In the genomic region with DNA sequence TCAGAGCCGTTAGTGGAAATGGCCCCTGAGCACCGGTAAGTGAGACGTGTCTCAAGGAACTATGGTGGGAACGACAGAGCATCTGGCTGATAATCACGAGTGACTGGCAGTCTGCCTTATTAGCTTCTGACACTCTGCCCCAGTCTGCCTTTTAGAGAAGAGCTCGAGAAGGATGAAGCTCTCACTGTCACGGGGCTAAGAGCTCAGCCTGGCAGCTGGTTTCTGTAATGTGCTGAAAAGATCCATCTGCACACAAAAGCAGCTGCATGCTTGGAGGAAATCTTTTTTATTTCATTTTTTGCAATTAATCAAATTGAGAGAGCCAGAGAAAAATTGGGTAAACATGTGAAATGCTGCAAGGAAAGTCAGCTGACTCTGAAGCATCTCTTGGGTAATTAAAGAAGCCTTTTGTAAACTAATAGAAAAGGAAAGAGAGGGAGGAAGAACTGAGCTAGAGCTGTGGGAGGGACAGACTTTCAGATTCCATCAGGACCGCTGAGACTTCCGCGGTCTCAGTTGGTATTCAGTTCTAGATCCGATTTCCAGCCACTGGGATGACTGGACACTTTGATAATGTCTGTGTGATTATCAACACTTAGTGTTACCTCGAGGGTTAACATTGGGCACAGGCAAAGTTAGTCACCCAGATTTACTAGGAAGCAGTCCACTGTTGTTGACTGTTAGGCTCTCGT, we compare ENCODE assay signal across 8 cellular contexts. TPM values are rescaled to one million over a fixed set of nuclear protein-coding genes. Genes with fewer than 3 reads are reported as not detected.
DNase-seq lines count a peak whose midpoint lies in the region; FAIRE-seq and TF ChIP-seq lines count a peak whose summit lies in the region.

No MANE protein-coding gene starts in this region.

- H3K4me2 ChIP-seq in mesenchymal stem cell (ENCODE audit: low read length, poor library complexity, severe bottlenecking) = no peak overlapping the region

- H3K4me1 ChIP-seq in mesenchymal stem cell (ENCODE audit: control insufficient read depth, insufficient read depth, low read depth, low read length) = peaks cover 25% of the 10 kb centered on the region

- peak overlapping the region; percentile 62 for H4K8ac ChIP-seq in mesenchymal stem cell (ENCODE audit: low read length)

- peak overlapping the region; percentile 90 for H2BK5ac ChIP-seq in mesenchymal stem cell (ENCODE audit: low read depth, low read length, poor library complexity, severe bottlenecking)

- H3K27ac ChIP-seq in mesenchymal stem cell (ENCODE audit: low read length, poor library complexity, severe bottlenecking) = peak overlapping the region; percentile 88

- H3K4me3 Mint-ChIP-seq in activated CD4-positive, alpha-beta T cell treated with anti-CD3 and anti-CD28 coated beads, Interleukin-2, amount 10 ng/mL, durations not matched to agents 24 days and 14 days = peak overlapping the region; percentile 65
- H3K4me3 Mint-ChIP-seq in type B pancreatic cell = peak overlapping the region; percentile 47

- peak overlapping the region in 1 of 2 experiments; percentile 64 for H2BK12ac ChIP-seq in mesenchymal stem cell (ENCODE audit: low read length in 2 of 2)

- peak overlapping the region; percentile 84 for H3K9ac ChIP-seq in mesenchymal stem cell (ENCODE audit: low read length)

- H2AFZ ChIP-seq in mesenchymal stem cell (ENCODE audit: low read depth, low read length) = no peak overlapping the region

- peak overlapping the region; percentile 37 to 75 for H3K18ac ChIP-seq in mesenchymal stem cell (ENCODE audit: low read depth in 1 of 2, low read length in 2 of 2)

- intact Hi-C loops in activated CD4-positive, alpha-beta T cell treated with anti-CD3 and anti-CD28 coated beads, Interleukin-2, amount 10 ng/mL, durations not matched to agents 24 days and 14 days (cut with micrococcal nuclease) = loop anchor here (5.0 kb wide), 1 partner anchor 34 kb away; no protein-coding TSS in a partner anchor

- TF ChIP-seq CTCF in bronchial epithelial cell (IDR thresholded peaks at IDR 0.05; ENCODE audit: insufficient read depth, low read length, severe bottlenecking) (no peak), type B pancreatic cell (conservative IDR thresholded peaks at IDR 0.05) (no peak)

- H3K9me3 ChIP-seq in mesenchymal stem cell (ENCODE audit: control insufficient read depth, low read length) = no peaks in the 10 kb centered on the region

- no peak overlapping the region for H2AK5ac ChIP-seq in mesenchymal stem cell (ENCODE audit: low read length, severe bottlenecking)

- H3K4me1 Mint-ChIP-seq in activated CD4-positive, alpha-beta T cell treated with anti-CD3 and anti-CD28 coated beads, Interleukin-2, amount 10 ng/mL, durations not matched to agents 24 days and 14 days = peaks cover 84% of the 10 kb centered on the region
- peaks cover 48% of the 10 kb centered on the region for H3K4me1 Mint-ChIP-seq in type B pancreatic cell (ENCODE audit: unreplicated experiment)

- no peak for FAIRE-seq in bronchial epithelial cell (lab: Jason Lieb, UNC)

- peaks cover 68% of the 10 kb centered on the region for H3K36me3 Mint-ChIP-seq in activated CD4-positive, alpha-beta T cell treated with anti-CD3 and anti-CD28 coated beads, Interleukin-2, amount 10 ng/mL, durations not matched to agents 24 days and 14 days (ENCODE audit: low read depth)
- peaks cover 11% of the 10 kb centered on the region for H3K36me3 Mint-ChIP-seq in type B pancreatic cell

- H3K36me3 ChIP-seq in bronchial epithelial cell (ENCODE audit: control insufficient read depth, insufficient read depth, low read length) (no peaks in the 10 kb centered on the region), mesenchymal stem cell (ENCODE audit: control insufficient read depth in 1 of 2, insufficient read depth in 2 of 2, low read depth in 1 of 2, low read length in 2 of 2) (peaks cover 3 to 6% of the 10 kb centered on the region in 2 experiments)

- H3K4me3 ChIP-seq in bronchial epithelial cell (ENCODE audit: low read depth, low read length) = no peak overlapping the region
- peak overlapping the region in 1 of 2 experiments; percentile 58 for H3K4me3 ChIP-seq in mesenchymal stem cell (ENCODE audit: insufficient read depth in 1 of 2, low read depth in 1 of 2, low read length in 2 of 2)

- H3K9me3 Mint-ChIP-seq in activated CD4-positive, alpha-beta T cell treated with anti-CD3 and anti-CD28 coated beads, Interleukin-2, amount 10 ng/mL, durations not matched to agents 24 days and 14 days = peaks cover 5% of the 10 kb centered on the region
- no peaks in the 10 kb centered on the region for H3K9me3 Mint-ChIP-seq in type B pancreatic cell

- no peak overlapping the region for H2BK15ac ChIP-seq in mesenchymal stem cell (ENCODE audit: low read depth, poor library complexity, severe bottlenecking)

- H3K27me3 ChIP-seq in bronchial epithelial cell (ENCODE audit: control insufficient read depth, insufficient read depth, low read length) = no peaks in the 10 kb centered on the region
- no peaks in the 10 kb centered on the region for H3K27me3 ChIP-seq in mesenchymal stem cell (ENCODE audit: control insufficient read depth in 1 of 2, insufficient read depth in 1 of 2, low read length in 2 of 2)

- peak overlapping the region; percentile 57 to 58 for H3K4ac ChIP-seq in mesenchymal stem cell (ENCODE audit: low read depth in 1 of 2, low read length in 2 of 2)

- peak overlapping the region; percentile 88 for H4K91ac ChIP-seq in mesenchymal stem cell (ENCODE audit: low read length)

- H3K79me1 ChIP-seq in mesenchymal stem cell (replicated peaks; ENCODE audit: low read length, poor library complexity, severe bottlenecking) = peaks cover 31% of the 10 kb centered on the region

- no peaks in the 10 kb centered on the region for H3K27me3 Mint-ChIP-seq in activated CD4-positive, alpha-beta T cell treated with anti-CD3 and anti-CD28 coated beads, Interleukin-2, amount 10 ng/mL, durations not matched to agents 24 days and 14 days
- no peaks in the 10 kb centered on the region for H3K27me3 Mint-ChIP-seq in type B pancreatic cell

- H2BK120ac ChIP-seq in mesenchymal stem cell (ENCODE audit: low read depth, low read length) = peak overlapping the region; percentile 55

- H3K14ac ChIP-seq in mesenchymal stem cell (ENCODE audit: low read length in 2 of 2) = no peak overlapping the region

- DNase-seq in activated CD4-positive, alpha-beta T cell treated with anti-CD3 and anti-CD28 coated beads, Interleukin-2, amount 10 ng/mL, durations not matched to agents 24 days and 14 days = no peak
- DNase-seq in activated CD4-positive, alpha-beta T cell treated with anti-CD3 and anti-CD28 coated beads, Interleukin-2, amount 50 U/mL, for 1 hour = no peak
- DNase-seq in HCEC 1CT (peak; percentile 94), NCI-H446 treated with DMSO at 0.1 percent for 48 hours (lab: John Stamatoyannopoulos, UW) (peak; percentile 26), bronchial epithelial cell (ENCODE audit: low read depth) (peak; percentile 71), mesenchymal stem cell (peak; percentile 93), type B pancreatic cell (ENCODE audit: extremely low spot score, unreplicated experiment) (no peak), GM19238 (ENCODE audit: insufficient read length, low spot score) (no peak)

- peak overlapping the region; percentile 65 for H3K27ac Mint-ChIP-seq in activated CD4-positive, alpha-beta T cell treated with anti-CD3 and anti-CD28 coated beads, Interleukin-2, amount 10 ng/mL, durations not matched to agents 24 days and 14 days
- H3K27ac Mint-ChIP-seq in type B pancreatic cell = no peak overlapping the region

- no peak overlapping the region for H3K23ac ChIP-seq in mesenchymal stem cell (ENCODE audit: low read length in 2 of 2)

- WGBS in mesenchymal stem cell = 27% methylated on average over 13 of the region's 13 CpGs

RNA-seq across cellular contexts. Expression of a gene that starts 24.4 kb away (rescaled TPM):
- 60.2 and 63.1 TPM in 2 replicates for total RNA-seq in activated CD4-positive, alpha-beta T cell treated with anti-CD3 and anti-CD28 coated beads, Interleukin-2, amount 10 ng/mL, durations not matched to agents 24 days and 14 days
- total RNA-seq in bronchial epithelial cell (21.3 and 26.6 TPM in 2 replicates), type B pancreatic cell (ENCODE audit: low replicate concordance) (14.5 and 34.0 TPM in 2 replicates)
- 7.6 TPM for polyA plus RNA-seq in mesenchymal stem cell (2013, experiment 1 of 2)
- polyA plus RNA-seq in mesenchymal stem cell (2013, experiment 2 of 2) = 8.8 TPM

Comparison
In these comparisons a context has a peak if more than half of its experiments do, and no peak if none do; other contexts are left out.
1. DNase-seq: peak in HCEC 1CT (single experiment), NCI-H446 treated with DMSO at 0.1 percent for 48 hours (single experiment), bronchial epithelial cell (single experiment) and mesenchymal stem cell (single experiment); none in activated CD4-positive, alpha-beta T cell treated with anti-CD3 and anti-CD28 coated beads, Interleukin-2, amount 10 ng/mL, durations not matched to agents 24 days and 14 days (single experiment), activated CD4-positive, alpha-beta T cell treated with anti-CD3 and anti-CD28 coated beads, Interleukin-2, amount 50 U/mL, for 1 hour (single experiment), type B pancreatic cell (single experiment) and GM19238 (single experiment).